8 cellular contexts compared by ENCODE assay signal in genomic region chr3:182979103-182979697, GRCh38. TPM values are rescaled to one million over a fixed set of nuclear protein-coding genes. Genes with fewer than 3 reads are reported as not detected.
DNase-seq lines count a peak whose midpoint lies in the region; ATAC-seq and TF ChIP-seq lines count a peak whose summit lies in the region.

No MANE protein-coding gene starts in this region.

- ATAC-seq in heart left ventricle (no peak), Right ventricle myocardium superior (ENCODE audit: poor library complexity) (no peak), GM19452 (IDR thresholded peaks at IDR 0.05; ENCODE audit: unreplicated experiment) (no peak)

- H3K4me3 Mint-ChIP-seq in T-helper 2 cell treated with Interferon-gamma antibody and Interleukin-4, amounts not matched to agents 5 μg/mL and 100 μg/mL, for 36 hours, result peak overlapping the region; percentile 93

- H3K4me3 ChIP-seq in heart left ventricle (peak overlapping the region; percentile 87 to 100 (median 95)), skeletal muscle satellite cell (ENCODE audit: low read length) (peak overlapping the region; percentile 80)

- H3K4me1 Mint-ChIP-seq in T-helper 2 cell treated with Interferon-gamma antibody and Interleukin-4, amounts not matched to agents 5 μg/mL and 100 μg/mL, for 36 hours (ENCODE audit: low read depth), result peaks cover 26% of the 10 kb centered on the region

- no peak for DNase-seq in heart left ventricle
- DNase-seq in Right ventricle myocardium superior, result no peak
- DNase-seq in T-helper 2 cell treated with Interferon-gamma antibody and Interleukin-4, amounts not matched to agents 5 μg/mL and 100 μg/mL, for 36 hours (ENCODE audit: low spot score), result no peak
- peak; percentile 43 for DNase-seq in globus pallidus (ENCODE audit: low spot score)
- no peak for DNase-seq in amniotic stem cell (lab: John Stamatoyannopoulos, UW)
- DNase-seq in G401 (ENCODE audit: low spot score), result no peak

- H3K27me3 ChIP-seq in heart left ventricle (no peaks in the 10 kb centered on the region), skeletal muscle satellite cell (ENCODE audit: control insufficient read depth, insufficient read depth, low read length) (no peaks in the 10 kb centered on the region)

- H3K27me3 Mint-ChIP-seq in T-helper 2 cell treated with Interferon-gamma antibody and Interleukin-4, amounts not matched to agents 5 μg/mL and 100 μg/mL, for 36 hours (ENCODE audit: low read depth), result no peaks in the 10 kb centered on the region

- peak overlapping the region; percentile 83 for H3K9ac ChIP-seq in skeletal muscle satellite cell (ENCODE audit: low read depth, low read length)

- H3K36me3 Mint-ChIP-seq in T-helper 2 cell treated with Interferon-gamma antibody and Interleukin-4, amounts not matched to agents 5 μg/mL and 100 μg/mL, for 36 hours (ENCODE audit: low read depth), result peaks cover 4% of the 10 kb centered on the region

- H3K36me3 ChIP-seq in heart left ventricle, result no peaks in the 10 kb centered on the region
- no peaks in the 10 kb centered on the region for H3K36me3 ChIP-seq in skeletal muscle satellite cell (ENCODE audit: insufficient read depth, low read length)

- in situ Hi-C loops in G401 (cut with HindIII; ENCODE audit: low sequenced_read_pairs), result no loop called here

- peak overlapping the region in 8 of 12 donors; percentile 87 to 94 (median 89) for H3K27ac ChIP-seq in heart left ventricle

- H3K4me2 ChIP-seq in skeletal muscle satellite cell (ENCODE audit: low read length), result peak overlapping the region; percentile 89

- H3K27ac Mint-ChIP-seq in T-helper 2 cell treated with Interferon-gamma antibody and Interleukin-4, amounts not matched to agents 5 μg/mL and 100 μg/mL, for 36 hours, result peak overlapping the region; percentile 87

- no peak for TF ChIP-seq POLR2A in heart left ventricle (IDR thresholded peaks at IDR 0.05)

- 1 to 4% (median 3%) methylated on average over 10 of the region's 10 CpGs for WGBS in heart left ventricle, 4 donors

- no peaks in the 10 kb centered on the region for H3K9me3 Mint-ChIP-seq in T-helper 2 cell treated with Interferon-gamma antibody and Interleukin-4, amounts not matched to agents 5 μg/mL and 100 μg/mL, for 36 hours

- intact Hi-C loops in heart left ventricle (cut with DNase I), result no loop called here
- intact Hi-C loops in Right ventricle myocardium superior (cut with DNase I), result no loop called here

- no peak for TF ChIP-seq CTCF in heart left ventricle (IDR thresholded peaks at IDR 0.05)

- H3K4me1 ChIP-seq in heart left ventricle (peaks cover 4 to 27% (median 16%) of the 10 kb centered on the region in 12 donors), skeletal muscle satellite cell (ENCODE audit: control insufficient read depth, insufficient read depth, low read length) (peaks cover 9% of the 10 kb centered on the region)

- H3K9me3 ChIP-seq in heart left ventricle, result no peaks in the 10 kb centered on the region
- H3K9me3 ChIP-seq in skeletal muscle satellite cell (replicated peaks; ENCODE audit: low read length), result no peaks in the 10 kb centered on the region

RNA-seq across cellular contexts. Expression of gene DCUN1D1, which starts 1.1 kb away (rescaled TPM):
- total RNA-seq in heart left ventricle (10 to 100 TPM; 14.4 to 43.0 (median 35.4) TPM), Right ventricle myocardium superior (32.2 TPM)
- polyA plus RNA-seq in heart left ventricle, result 10 to 100 TPM in 1 of 2 donors, 1 to 10 TPM in 1; 5.4 to 17.8 TPM
- 24.2 and 26.4 TPM in 2 replicates for total RNA-seq in skeletal muscle satellite cell (2012; rRNA removed)
- 6.1 and 9.6 TPM in 2 replicates for total RNA-seq in G401 (2014; rRNA removed; shearing (Covaris generic))
